Comparison of ENCODE assay signal across 16 cellular contexts in genomic region chr12:22289250-22289649, GRCh38. TPM values are rescaled to one million over a fixed set of nuclear protein-coding genes. Genes with fewer than 3 reads are reported as not detected.
DNase-seq lines count a peak whose midpoint lies in the region; ATAC-seq lines count a peak whose summit lies in the region.
"Had no signal": no experiment of that assay in that cellular context is flagged by ENCODE, and none has a peak within 500 bp of the region (broad histone marks: within the 10 kb centered on the region; RNA-seq: fewer than 3 reads in every experiment).

No MANE protein-coding gene starts in this region.

- peaks cover 54% of the 10 kb centered on the region for H3K4me1 Mint-ChIP-seq in activated CD4-positive, alpha-beta memory T cell treated with anti-CD3 and anti-CD28 coated beads for 36 hours (ENCODE audit: low read depth)
- peaks cover 26% of the 10 kb centered on the region for H3K4me1 Mint-ChIP-seq in activated CD4-positive, alpha-beta memory T cell treated with anti-CD3 and anti-CD28 coated beads, Interleukin-2, amount 10 ng/mL, durations not matched to agents 7 days and 5 days
- peaks cover 28% of the 10 kb centered on the region for H3K4me1 Mint-ChIP-seq in activated T-helper 17 cell treated with anti-CD3 and anti-CD28 coated beads, Interleukin-2, amount 50 U/mL, for 72 hours
- H3K4me1 Mint-ChIP-seq in stimulated activated effector memory CD8-positive, alpha-beta T cell treated with anti-CD3 and anti-CD28 coated beads, Interleukin-12 subunit alpha, Interleukin-12 subunit beta, amount 100 ng/mL, for 72 hours, result peaks cover 27% of the 10 kb centered on the region
- peaks cover 33% of the 10 kb centered on the region for H3K4me1 Mint-ChIP-seq in activated T-cell treated with anti-CD3 and anti-CD28 coated beads, Interleukin-2, amount 50 U/mL, for 24 hours (ENCODE audit: low read depth)
- H3K4me1 Mint-ChIP-seq: B cell had no signal

- intact Hi-C loops in activated CD4-positive, alpha-beta memory T cell treated with anti-CD3 and anti-CD28 coated beads for 36 hours (cut with micrococcal nuclease), result loop anchor here (2.0 to 10.0 kb wide), 3 partner anchors 32 to 256 kb away; partner anchors contain the start of gene C2CD5

- POLR2A ChIA-PET in activated CD4-positive, alpha-beta memory T cell treated with anti-CD3 and anti-CD28 coated beads for 36 hours (lab: Charles Lee), result interaction anchor here (1.6 to 2.3 kb wide), 2 partner anchors 44 to 121 kb away, joined by 5 to 8 read pairs; no protein-coding TSS in a partner anchor
- POLR2A ChIA-PET in activated CD4-positive, alpha-beta memory T cell treated with anti-CD3 and anti-CD28 coated beads, Interleukin-2, amount 10 ng/mL, durations not matched to agents 7 days and 5 days (lab: Charles Lee), result no interaction called here

- no peak for ATAC-seq in activated T-helper 17 cell treated with anti-CD3 and anti-CD28 coated beads, Interleukin-2, amount 50 U/mL, for 72 hours (replicated peaks)
- no peak for ATAC-seq in stimulated activated effector memory CD8-positive, alpha-beta T cell treated with anti-CD3 and anti-CD28 coated beads, Interleukin-12 subunit alpha, Interleukin-12 subunit beta, amount 100 ng/mL, for 72 hours
- ATAC-seq: A549; CD8-positive, alpha-beta T cell had no signal

- DNase-seq in activated CD4-positive, alpha-beta memory T cell treated with anti-CD3 and anti-CD28 coated beads for 36 hours, result no peak
- DNase-seq in activated CD4-positive, alpha-beta memory T cell treated with anti-CD3 and anti-CD28 coated beads, Interleukin-2, amount 10 ng/mL, durations not matched to agents 7 days and 5 days, result no peak
- no peak for DNase-seq in stimulated activated effector memory CD8-positive, alpha-beta T cell treated with anti-CD3 and anti-CD28 coated beads, Interleukin-12 subunit alpha, Interleukin-12 subunit beta, amount 100 ng/mL, for 72 hours (ENCODE audit: low spot score in 2 of 2)
- DNase-seq in epidermal melanocyte (ENCODE audit: insufficient read length, low spot score), result no peak
- no peak for DNase-seq in activated T-cell treated with anti-CD3 and anti-CD28 coated beads, Interleukin-2, amount 50 U/mL, for 24 hours
- DNase-seq: AML-193; Caco-2; Calu3; CD4-positive, alpha-beta T cell; CD8-positive, alpha-beta T cell; DMS79 treated with DMSO at 0.1 percent for 48 hours; GF-D8 had no signal

- CTCF ChIA-PET in activated CD4-positive, alpha-beta memory T cell treated with anti-CD3 and anti-CD28 coated beads for 36 hours (lab: Charles Lee), result interaction anchor here (1.5 to 3.1 kb wide), 2 partner anchors 46 to 188 kb away, joined by 6 to 22 read pairs; no protein-coding TSS in a partner anchor
- CTCF ChIA-PET in activated CD4-positive, alpha-beta memory T cell treated with anti-CD3 and anti-CD28 coated beads, Interleukin-2, amount 10 ng/mL, durations not matched to agents 7 days and 5 days (lab: Charles Lee), result no interaction called here

- H3K27me3 Mint-ChIP-seq in activated CD4-positive, alpha-beta memory T cell treated with anti-CD3 and anti-CD28 coated beads for 36 hours, result no peaks in the 10 kb centered on the region
- H3K27me3 Mint-ChIP-seq in activated CD4-positive, alpha-beta memory T cell treated with anti-CD3 and anti-CD28 coated beads, Interleukin-2, amount 10 ng/mL, durations not matched to agents 7 days and 5 days, result no peaks in the 10 kb centered on the region
- no peaks in the 10 kb centered on the region for H3K27me3 Mint-ChIP-seq in activated T-helper 17 cell treated with anti-CD3 and anti-CD28 coated beads, Interleukin-2, amount 50 U/mL, for 72 hours
- H3K27me3 Mint-ChIP-seq in activated T-cell treated with anti-CD3 and anti-CD28 coated beads, Interleukin-2, amount 50 U/mL, for 24 hours, result no peaks in the 10 kb centered on the region
- H3K27me3 Mint-ChIP-seq: CD4-positive, alpha-beta T cell had no signal

- no peaks in the 10 kb centered on the region for H3K9me3 Mint-ChIP-seq in activated CD4-positive, alpha-beta memory T cell treated with anti-CD3 and anti-CD28 coated beads for 36 hours
- peaks cover 3% of the 10 kb centered on the region for H3K9me3 Mint-ChIP-seq in activated CD4-positive, alpha-beta memory T cell treated with anti-CD3 and anti-CD28 coated beads, Interleukin-2, amount 10 ng/mL, durations not matched to agents 7 days and 5 days
- H3K9me3 Mint-ChIP-seq in activated T-helper 17 cell treated with anti-CD3 and anti-CD28 coated beads, Interleukin-2, amount 50 U/mL, for 72 hours, result no peaks in the 10 kb centered on the region
- H3K9me3 Mint-ChIP-seq in stimulated activated effector memory CD8-positive, alpha-beta T cell treated with anti-CD3 and anti-CD28 coated beads, Interleukin-12 subunit alpha, Interleukin-12 subunit beta, amount 100 ng/mL, for 72 hours, result no peaks in the 10 kb centered on the region
- peaks cover 2% of the 10 kb centered on the region for H3K9me3 Mint-ChIP-seq in activated T-cell treated with anti-CD3 and anti-CD28 coated beads, Interleukin-2, amount 50 U/mL, for 24 hours
- H3K9me3 Mint-ChIP-seq: CD4-positive, alpha-beta T cell; CD8-positive, alpha-beta T cell had no signal

- H3K27ac Mint-ChIP-seq in activated CD4-positive, alpha-beta memory T cell treated with anti-CD3 and anti-CD28 coated beads for 36 hours, result peak overlapping the region; percentile 95
- H3K27ac Mint-ChIP-seq in activated CD4-positive, alpha-beta memory T cell treated with anti-CD3 and anti-CD28 coated beads, Interleukin-2, amount 10 ng/mL, durations not matched to agents 7 days and 5 days, result no peak overlapping the region
- no peak overlapping the region for H3K27ac Mint-ChIP-seq in activated T-helper 17 cell treated with anti-CD3 and anti-CD28 coated beads, Interleukin-2, amount 50 U/mL, for 72 hours
- H3K27ac Mint-ChIP-seq in stimulated activated effector memory CD8-positive, alpha-beta T cell treated with anti-CD3 and anti-CD28 coated beads, Interleukin-12 subunit alpha, Interleukin-12 subunit beta, amount 100 ng/mL, for 72 hours, result no peak overlapping the region
- H3K27ac Mint-ChIP-seq in activated T-cell treated with anti-CD3 and anti-CD28 coated beads, Interleukin-2, amount 50 U/mL, for 24 hours, result no peak overlapping the region
- H3K27ac Mint-ChIP-seq: B cell; CD4-positive, alpha-beta T cell had no signal

- peaks cover 5% of the 10 kb centered on the region for H3K36me3 Mint-ChIP-seq in activated CD4-positive, alpha-beta memory T cell treated with anti-CD3 and anti-CD28 coated beads for 36 hours
- no peaks in the 10 kb centered on the region for H3K36me3 Mint-ChIP-seq in activated CD4-positive, alpha-beta memory T cell treated with anti-CD3 and anti-CD28 coated beads, Interleukin-2, amount 10 ng/mL, durations not matched to agents 7 days and 5 days (ENCODE audit: low read depth)
- peaks cover 9% of the 10 kb centered on the region for H3K36me3 Mint-ChIP-seq in activated T-helper 17 cell treated with anti-CD3 and anti-CD28 coated beads, Interleukin-2, amount 50 U/mL, for 72 hours (ENCODE audit: low read depth)
- no peaks in the 10 kb centered on the region for H3K36me3 Mint-ChIP-seq in stimulated activated effector memory CD8-positive, alpha-beta T cell treated with anti-CD3 and anti-CD28 coated beads, Interleukin-12 subunit alpha, Interleukin-12 subunit beta, amount 100 ng/mL, for 72 hours
- H3K36me3 Mint-ChIP-seq in activated T-cell treated with anti-CD3 and anti-CD28 coated beads, Interleukin-2, amount 50 U/mL, for 24 hours (ENCODE audit: low read depth), result no peaks in the 10 kb centered on the region
- H3K36me3 Mint-ChIP-seq: CD8-positive, alpha-beta T cell had no signal

- H3K4me3 Mint-ChIP-seq in activated CD4-positive, alpha-beta memory T cell treated with anti-CD3 and anti-CD28 coated beads for 36 hours, result peak overlapping the region; percentile 77
- H3K4me3 Mint-ChIP-seq in activated CD4-positive, alpha-beta memory T cell treated with anti-CD3 and anti-CD28 coated beads, Interleukin-2, amount 10 ng/mL, durations not matched to agents 7 days and 5 days, result no peak overlapping the region
- H3K4me3 Mint-ChIP-seq in activated T-helper 17 cell treated with anti-CD3 and anti-CD28 coated beads, Interleukin-2, amount 50 U/mL, for 72 hours, result peak overlapping the region; percentile 82
- H3K4me3 Mint-ChIP-seq in stimulated activated effector memory CD8-positive, alpha-beta T cell treated with anti-CD3 and anti-CD28 coated beads, Interleukin-12 subunit alpha, Interleukin-12 subunit beta, amount 100 ng/mL, for 72 hours, result peak overlapping the region; percentile 69
- no peak overlapping the region for H3K4me3 Mint-ChIP-seq in activated T-cell treated with anti-CD3 and anti-CD28 coated beads, Interleukin-2, amount 50 U/mL, for 24 hours
- H3K4me3 Mint-ChIP-seq: B cell; CD4-positive, alpha-beta T cell; CD8-positive, alpha-beta T cell had no signal

RNA-seq across cellular contexts. Expression of gene ST8SIA1, which starts 45.3 kb away (rescaled TPM):
- 1 to 10 TPM; 9.5 to 9.6 TPM for total RNA-seq in activated CD4-positive, alpha-beta memory T cell treated with anti-CD3 and anti-CD28 coated beads for 36 hours
- 1 to 10 TPM; 2.6 to 3.1 TPM for total RNA-seq in activated CD4-positive, alpha-beta memory T cell treated with anti-CD3 and anti-CD28 coated beads, Interleukin-2, amount 10 ng/mL, durations not matched to agents 7 days and 5 days
- total RNA-seq in activated T-helper 17 cell treated with anti-CD3 and anti-CD28 coated beads, Interleukin-2, amount 50 U/mL, for 72 hours, result 1 to 10 TPM; 2.5 to 3.6 TPM
- total RNA-seq: A172, Caco-2, Calu3 had no signal

Comparison
In these comparisons a context has a peak if more than half of its experiments do, and no peak if none do; other contexts are left out.
1. H3K4me3 Mint-ChIP-seq: peak in activated CD4-positive, alpha-beta memory T cell treated with anti-CD3 and anti-CD28 coated beads for 36 hours (single experiment), activated T-helper 17 cell treated with anti-CD3 and anti-CD28 coated beads, Interleukin-2, amount 50 U/mL, for 72 hours (single experiment) and stimulated activated effector memory CD8-positive, alpha-beta T cell treated with anti-CD3 and anti-CD28 coated beads, Interleukin-12 subunit alpha, Interleukin-12 subunit beta, amount 100 ng/mL, for 72 hours (single experiment); none in activated CD4-positive, alpha-beta memory T cell treated with anti-CD3 and anti-CD28 coated beads, Interleukin-2, amount 10 ng/mL, durations not matched to agents 7 days and 5 days (single experiment) and activated T-cell treated with anti-CD3 and anti-CD28 coated beads, Interleukin-2, amount 50 U/mL, for 24 hours (single experiment).